In genomic region chr1:27563407-27564263, GRCh38 we compare ENCODE assay signal across 1 cellular context.
TF ChIP-seq lines count a peak whose summit lies in the region.

No MANE protein-coding gene starts in this region.

TF ChIP-seq in HepG2, 621 proteins besides CTCF, POLR2A, EP300 and RAD21 (continued from another document and continues in another):
- peak; percentile 96 for TF ChIP-seq ZNF687 (CRISPR knock-in tag; IDR thresholded peaks at IDR 0.05)
- no peak for TF ChIP-seq TOE1 (CRISPR knock-in tag; IDR thresholded peaks at IDR 0.05)
- peak; percentile 78 for TF ChIP-seq KAT8 (CRISPR knock-in tag; IDR thresholded peaks at IDR 0.05)
- 0 out of 2 replicates have a peak, but pooled peaks have one; percentile 76 for TF ChIP-seq ZNF512 (CRISPR knock-in tag; IDR thresholded peaks at IDR 0.05)
- TF ChIP-seq SALL2 (CRISPR knock-in tag; IDR thresholded peaks at IDR 0.05), result peak; percentile 95
- TF ChIP-seq ETV5 (CRISPR knock-in tag; IDR thresholded peaks at IDR 0.05; ENCODE audit: borderline replicate concordance), result peak; percentile 82; the same call in 1 of the 2 replicates
- no peak for TF ChIP-seq ZNF17 (CRISPR knock-in tag; IDR thresholded peaks at IDR 0.05)
- peak; percentile 65; the same call in 1 of the 2 replicates for TF ChIP-seq ZNF503 (CRISPR knock-in tag; IDR thresholded peaks at IDR 0.05)
- TF ChIP-seq CEBPZ (IDR thresholded peaks at IDR 0.05; ENCODE audit: low read length), result no peak
- TF ChIP-seq NFE2 (CRISPR knock-in tag; IDR thresholded peaks at IDR 0.05), result no peak; the same call in 1 of the 2 replicates
- no peak for TF ChIP-seq LBX2 (CRISPR knock-in tag; IDR thresholded peaks at IDR 0.05; ENCODE audit: borderline replicate concordance)
- TF ChIP-seq MXD1 (CRISPR knock-in tag; IDR thresholded peaks at IDR 0.05), result no peak
- TF ChIP-seq MIER2 (CRISPR knock-in tag; IDR thresholded peaks at IDR 0.05), result peak; percentile 72
- 0 out of 2 replicates have a peak, but pooled peaks have one; percentile 66 for TF ChIP-seq SNAPC5 (CRISPR knock-in tag; IDR thresholded peaks at IDR 0.05; ENCODE audit: borderline replicate concordance)
- no peak for TF ChIP-seq SRSF4 (IDR thresholded peaks at IDR 0.05; ENCODE audit: low read depth, low read length, poor library complexity, severe bottlenecking)
- TF ChIP-seq ZFP41 (CRISPR knock-in tag; IDR thresholded peaks at IDR 0.05; ENCODE audit: borderline replicate concordance), result no peak
- TF ChIP-seq MED8 (CRISPR knock-in tag; IDR thresholded peaks at IDR 0.05; ENCODE audit: insufficient replicate concordance), result no peak
- peak; percentile 85; the same call in 1 of the 2 replicates for TF ChIP-seq TARDBP (CRISPR knock-in tag; IDR thresholded peaks at IDR 0.05)
- no peak for TF ChIP-seq ISX (CRISPR knock-in tag; conservative IDR thresholded peaks at IDR 0.05)
- 0 out of 4 replicates have a peak, but pooled peaks of 1 of the 2 experiments have one; percentile 62 for TF ChIP-seq HMGXB4 (CRISPR knock-in tag; IDR thresholded peaks at IDR 0.05; ENCODE audit: borderline replicate concordance in 1 of 2, low read depth in 1 of 2)
- peak; percentile 94 for TF ChIP-seq PRDM15 (CRISPR knock-in tag; IDR thresholded peaks at IDR 0.05)
- TF ChIP-seq CSRNP2 (CRISPR knock-in tag; conservative IDR thresholded peaks at IDR 0.05; ENCODE audit: low read depth), result no peak
- TF ChIP-seq ZNF775 (CRISPR knock-in tag; IDR thresholded peaks at IDR 0.05; ENCODE audit: borderline replicate concordance), result no peak
- TF ChIP-seq ZNF18 (CRISPR knock-in tag; IDR thresholded peaks at IDR 0.05; ENCODE audit: insufficient replicate concordance), result peak; percentile 92
- peak; percentile 76; the same call in 1 of the 2 replicates for TF ChIP-seq KAT7 (CRISPR knock-in tag; IDR thresholded peaks at IDR 0.05; ENCODE audit: borderline replicate concordance)
